In the genomic region with DNA sequence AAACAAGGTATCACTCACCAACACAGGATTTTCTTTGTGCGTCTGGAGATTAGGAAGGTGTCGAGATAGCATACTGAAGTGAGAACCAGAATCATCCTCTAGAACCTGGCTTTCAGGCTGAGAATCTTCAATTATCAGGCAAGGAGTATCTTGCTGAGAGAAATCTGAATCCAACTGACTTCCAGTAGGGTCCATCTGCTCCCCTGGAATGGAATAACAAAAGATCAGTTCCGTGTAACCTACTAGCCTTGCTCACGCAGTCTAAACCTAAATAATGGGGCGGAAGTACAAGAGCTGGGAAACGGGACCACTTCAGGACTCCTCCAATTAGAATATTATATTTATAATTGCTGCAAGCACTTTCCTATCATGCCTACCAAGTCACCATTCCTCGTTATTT, we compare ENCODE assay signal across 8 cellular contexts. TPM values are rescaled to one million over a fixed set of nuclear protein-coding genes. Genes with fewer than 3 reads are reported as not detected.
A peak's percentile ranks its signal among the peaks of the same experiment; 100 is the strongest.
DNase-seq lines count a peak whose midpoint lies in the region; ATAC-seq and TF ChIP-seq lines count a peak whose summit lies in the region.

No MANE protein-coding gene starts in this region.

- BruUV-seq in Panc1 (replicated peaks; lab: Mats Ljungman, UMichigan), result TSS peak; percentile 68

- H3K4me1 ChIP-seq in Panc1 (ENCODE audit: control insufficient read depth, insufficient read depth, low read length) (peaks cover 20% of the 10 kb centered on the region), esophagus (ENCODE audit: control insufficient read depth in 2 of 2, insufficient read depth in 2 of 2, low read length in 1 of 2) (peaks cover 0 to 3% of the 10 kb centered on the region in 2 donors)

- 10 to 11% methylated on average over 7 of the region's 7 CpGs for WGBS in esophagus, 2 donors

- H3K4me3 ChIP-seq in GM12864 (ENCODE audit: low read depth, low read length) (peak overlapping the region; percentile 82), Panc1 (ENCODE audit: low read depth in 2 of 2, low read length in 2 of 2) (peak overlapping the region; percentile 70 to 94), esophagus (ENCODE audit: low read depth in 1 of 2, low read length in 2 of 2) (peak overlapping the region; percentile 90 to 93)

- peak overlapping the region; percentile 99 for H3K27ac Mint-ChIP-seq in progenitor cell of endocrine pancreas

- H3K27me3 ChIP-seq in Panc1 (ENCODE audit: control insufficient read depth, insufficient read depth, low read length) (no peaks in the 10 kb centered on the region), esophagus (ENCODE audit: control insufficient read depth in 1 of 2, insufficient read depth in 2 of 2, low read length in 2 of 2) (no peaks in the 10 kb centered on the region)

- H3K36me3 ChIP-seq in Panc1 (ENCODE audit: control insufficient read depth, insufficient read depth, low read length), result peaks cover 14% of the 10 kb centered on the region
- no peaks in the 10 kb centered on the region for H3K36me3 ChIP-seq in esophagus (ENCODE audit: control insufficient read depth in 2 of 2, insufficient read depth in 2 of 2, low read length in 1 of 2)

- H3K9me3 ChIP-seq in Panc1 (ENCODE audit: control insufficient read depth, insufficient read depth, low read depth, low read length) (no peaks in the 10 kb centered on the region), esophagus (ENCODE audit: control insufficient read depth in 2 of 2, insufficient read depth in 1 of 2, low read depth in 1 of 2, low read length in 1 of 2) (no peaks in the 10 kb centered on the region)

- intact Hi-C loops in Panc1 (cut with micrococcal nuclease; ENCODE audit: unreplicated experiment), result no loop called here

- H3K36me3 Mint-ChIP-seq in progenitor cell of endocrine pancreas (ENCODE audit: insufficient read depth), result peaks cover 21% of the 10 kb centered on the region

- H3K4me3 Mint-ChIP-seq in progenitor cell of endocrine pancreas (ENCODE audit: low read depth), result peak overlapping the region; percentile 100

- no peak for TF ChIP-seq CTCF in GM12864 (IDR thresholded peaks at IDR 0.05; ENCODE audit: low read depth, low read length, missing control alignments)
- no peak for TF ChIP-seq CTCF in Panc1 (IDR thresholded peaks at IDR 0.05)
- TF ChIP-seq CTCF in progenitor cell of endocrine pancreas (IDR thresholded peaks at IDR 0.05; ENCODE audit: unreplicated experiment), result no peak

- POLR2A ChIA-PET in Panc1 (lab: Charles Lee), result interaction anchor here (3.0 kb wide), 1 partner anchor 18 kb away, joined by 18 read pairs; no protein-coding TSS in a partner anchor

- H3K27ac ChIP-seq in Panc1 (ENCODE audit: low read length) (peak overlapping the region; percentile 92), esophagus (ENCODE audit: low read depth in 2 of 2, low read length in 1 of 2) (peak overlapping the region in 1 of 2 donors; percentile 13)

- in situ Hi-C loops in Panc1 (cut with HindIII; ENCODE audit: low pct_unique_long_range_greater_than_20kb, low sequenced_read_pairs), result no loop called here

- H3K27me3 Mint-ChIP-seq in progenitor cell of endocrine pancreas, result no peaks in the 10 kb centered on the region

- CTCF ChIA-PET in Panc1 (lab: Charles Lee), result no interaction called here

- no peaks in the 10 kb centered on the region for H3K9me3 Mint-ChIP-seq in progenitor cell of endocrine pancreas (ENCODE audit: low read depth)

- ATAC-seq in Panc1, result no peak
- ATAC-seq in HG02885 (IDR thresholded peaks at IDR 0.05; ENCODE audit: poor library complexity, unreplicated experiment), result no peak

- peaks cover 25% of the 10 kb centered on the region for H3K4me1 Mint-ChIP-seq in progenitor cell of endocrine pancreas (ENCODE audit: low read depth)

- DNase-seq in GM12864 (ENCODE audit: low read depth) (no peak), Panc1 (ENCODE audit: low read depth, low spot score) (no peak), progenitor cell of endocrine pancreas (ENCODE audit: low spot score, unreplicated experiment) (no peak), middle frontal gyrus (ENCODE audit: extremely low spot score, low spot score) (no peak), NCI-H446 (lab: John Stamatoyannopoulos, UW) (no peak), NOMO-1 treated with DMSO at 0.1 percent for 48 hours (lab: John Stamatoyannopoulos, UW; ENCODE audit: unreplicated experiment) (no peak)

RNA-seq across cellular contexts. Expression of a gene that starts 0.7 kb away (rescaled TPM):
- 80.3 TPM for total RNA-seq in Panc1 (2021; ENCODE audit: unreplicated experiment)
- polyA plus RNA-seq in Panc1 (2012; ENCODE audit: insufficient read length), result 65.9 TPM
- polyA plus RNA-seq in esophagus, result 1 to 10 TPM; 6.9 to 7.8 TPM
- 121 and 138 TPM in 2 replicates for total RNA-seq in progenitor cell of endocrine pancreas

RNA-seq across cellular contexts. Expression of a gene that starts 25.1 kb away (rescaled TPM):
- total RNA-seq in Panc1 (2021; ENCODE audit: unreplicated experiment) (1.6 TPM), progenitor cell of endocrine pancreas (4.7 and 5.2 TPM in 2 replicates)
- polyA plus RNA-seq in Panc1 (2012; ENCODE audit: insufficient read length), result 0.92 TPM
- polyA plus RNA-seq in esophagus, result under 1 TPM; 0.45 to 0.78 TPM
